Comparison of ENCODE assay signal across 19 cellular contexts in the genomic region with DNA sequence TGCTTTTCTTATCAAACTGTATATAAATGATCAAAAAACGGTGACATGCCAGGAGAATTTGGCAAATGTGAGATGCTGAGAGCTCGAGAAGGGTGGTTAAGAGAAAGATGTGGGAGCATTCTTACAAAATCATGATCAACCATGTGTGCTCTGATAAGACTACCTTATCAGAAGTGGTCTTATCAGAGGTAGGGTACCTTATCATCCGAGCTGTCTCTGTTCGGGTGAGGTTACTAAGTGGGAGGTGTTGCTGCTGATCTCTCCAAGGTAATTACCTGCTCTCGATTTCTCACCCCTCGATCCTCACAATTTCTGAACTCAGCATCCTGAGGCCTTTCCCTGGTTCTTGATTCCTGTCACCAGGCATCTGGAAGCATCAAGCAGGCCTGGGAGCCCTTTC.
DNase-seq lines count a peak whose midpoint lies in the region; ATAC-seq, FAIRE-seq and TF ChIP-seq lines count a peak whose summit lies in the region.
"Had no signal": no experiment of that assay in that cellular context is flagged by ENCODE, and none has a peak within 500 bp of the region (broad histone marks: within the 10 kb centered on the region; RNA-seq: fewer than 3 reads in every experiment).

No MANE protein-coding gene starts in this region.

- no peak overlapping the region for H4K8ac ChIP-seq in H1 (ENCODE audit: extremely low read depth, insufficient read depth, low read length)

- 72% methylated on average over 6 of the region's 6 CpGs; no CpG with 5 or more reads in 1 of the 2 experiments for WGBS in H1 (ENCODE audit: extremely low coverage in 1 of 2, insufficient coverage in 1 of 2, insufficient read length in 1 of 2, insufficient replicate concordance in 2 of 2, low coverage in 1 of 2, low lambda C conversion rate in 2 of 2, missing lambda C conversion rate in 1 of 2), 2 experiments

- TF ChIP-seq RAD21 in H1 (IDR thresholded peaks at IDR 0.05 in 1 of 2, conservative IDR thresholded peaks at IDR 0.05 in 1 of 2; ENCODE audit: low read depth in 2 of 2, low read length in 2 of 2): no peak

- no peak for FAIRE-seq in H1 (lab: Jason Lieb, UNC)
- FAIRE-seq in GM19239 (lab: Jason Lieb, UNC): no peak
- FAIRE-seq: G401.6, GM12891 had no signal

- H3K9me3 ChIP-seq in BLaER1 (no peaks in the 10 kb centered on the region), HUES6 (ENCODE audit: control insufficient read depth, insufficient read depth, low read depth, low read length) (no peaks in the 10 kb centered on the region), H1 (ENCODE audit: insufficient read depth in 2 of 2, low read depth in 1 of 2, low read length in 1 of 2) (no peaks in the 10 kb centered on the region), neutrophil (no peaks in the 10 kb centered on the region)
- H3K9me3 ChIP-seq: BLaER1 treated with 17β-estradiol and CSF1 and Interleukin-3, amounts not matched to agents 10 nM and 100 nM; HAP-1 had no signal

- peak overlapping the region; percentile 36 for H2BK120ac ChIP-seq in H1 (replicated peaks; ENCODE audit: low read depth, low read length)

- CTCF ChIA-PET in H1 (lab: Charles Lee; ENCODE audit: partially characterized antibody): no interaction called here

- TF ChIP-seq CTCF in H1 (IDR thresholded peaks at IDR 0.05; ENCODE audit: control extremely low read depth in 1 of 3, insufficient read depth in 1 of 3, low read depth in 1 of 3, low read length in 3 of 3): no peak
- TF ChIP-seq CTCF in neutrophil (IDR thresholded peaks at IDR 0.05): no peak

- no peaks in the 10 kb centered on the region for H3K36me3 ChIP-seq in BLaER1
- H3K36me3 ChIP-seq in HUES6 (ENCODE audit: control insufficient read depth, insufficient read depth, low read length): peaks cover 66% of the 10 kb centered on the region
- H3K36me3 ChIP-seq in H1 (ENCODE audit: control insufficient read depth in 2 of 4, insufficient read depth in 4 of 4, low read length in 3 of 4): peaks cover 0 to 49% (median 1%) of the 10 kb centered on the region in 4 experiments; a peak in 3 of 8 replicates
- H3K36me3 ChIP-seq in neutrophil: no peaks in the 10 kb centered on the region
- H3K36me3 ChIP-seq: BLaER1 treated with 17β-estradiol and CSF1 and Interleukin-3, amounts not matched to agents 10 nM and 100 nM; HAP-1 had no signal

- TF ChIP-seq POLR2A in H1 (IDR thresholded peaks at IDR 0.05; ENCODE audit: control extremely low read depth in 1 of 2, low read depth in 2 of 2, low read length in 2 of 2): no peak

- H3K4me3 ChIP-seq in BLaER1 (no peak overlapping the region), HUES6 (ENCODE audit: low read depth, low read length) (no peak overlapping the region), H1 (ENCODE audit: extremely low read depth in 1 of 4, insufficient read depth in 2 of 4, low read depth in 3 of 4, low read length in 4 of 4) (no peak overlapping the region), neutrophil (ENCODE audit: low read depth in 1 of 2, low read length in 1 of 2) (no peak overlapping the region)
- H3K4me3 ChIP-seq: BLaER1 treated with 17β-estradiol and CSF1 and Interleukin-3, amounts not matched to agents 10 nM and 100 nM; HAP-1 had no signal

- POLR2A ChIA-PET in H1 (lab: Charles Lee; ENCODE audit: partially characterized antibody): interaction anchor here (0.9 to 2.6 kb wide), 5 partner anchors 10 to 371 kb away, joined by 3 to 9 read pairs (median 3); no protein-coding TSS in a partner anchor

- H3K27ac ChIP-seq in BLaER1: no peak overlapping the region
- H3K27ac ChIP-seq in HUES6 (ENCODE audit: low read depth, low read length): no peak overlapping the region
- H3K27ac ChIP-seq in H1 (ENCODE audit: low read depth, low read length): no peak overlapping the region
- peak overlapping the region; percentile 82 for H3K27ac ChIP-seq in neutrophil

- peaks cover 2% of the 10 kb centered on the region; the same call in 1 of the 2 replicates for H3K79me1 ChIP-seq in H1 (ENCODE audit: low read depth, low read length)

- peak overlapping the region; percentile 69; the same call in 1 of the 2 replicates for H2BK12ac ChIP-seq in H1 (ENCODE audit: low read depth, low read length)

- peaks cover 0 to 6% of the 10 kb centered on the region in 2 experiments; a peak in 1 of 4 replicates for H3K79me2 ChIP-seq in H1 (ENCODE audit: control insufficient read depth in 1 of 2, insufficient read depth in 2 of 2, low read length in 2 of 2)

- no peak overlapping the region for H3K23ac ChIP-seq in H1 (ENCODE audit: insufficient read length)

- no peak overlapping the region for H4K5ac ChIP-seq in H1 (ENCODE audit: insufficient read length, low read depth, low read length)

- no peak overlapping the region for H3K4ac ChIP-seq in H1 (replicated peaks; ENCODE audit: insufficient read length, low read depth, low read length)

- no peak overlapping the region for H4K91ac ChIP-seq in H1 (replicated peaks; ENCODE audit: insufficient read length, low read length)

- H2AK5ac ChIP-seq in H1 (ENCODE audit: low read depth, low read length): no peak overlapping the region; the same call in 1 of the 2 replicates

- H3K23me2 ChIP-seq in H1 (ENCODE audit: low read depth, low read length): no peaks in the 10 kb centered on the region

- no peak overlapping the region; the same call in 1 of the 2 replicates for H2BK15ac ChIP-seq in H1 (ENCODE audit: low read length)

- no peak overlapping the region for H2AFZ ChIP-seq in H1 (ENCODE audit: low read length)

- H3K14ac ChIP-seq in H1 (ENCODE audit: insufficient read length): no peak overlapping the region

- no peaks in the 10 kb centered on the region for H4K20me1 ChIP-seq in BLaER1
- H4K20me1 ChIP-seq in H1 (replicated peaks in 1 of 2; ENCODE audit: control insufficient read depth in 1 of 2, insufficient read depth in 2 of 2, low read length in 2 of 2): no peaks in the 10 kb centered on the region
- H4K20me1 ChIP-seq: BLaER1 treated with 17β-estradiol and CSF1 and Interleukin-3, amounts not matched to agents 10 nM and 100 nM had no signal

- no peak overlapping the region for H3K56ac ChIP-seq in H1 (replicated peaks; ENCODE audit: insufficient read length, low read depth, low read length)

- H2BK5ac ChIP-seq in H1 (ENCODE audit: low read depth, low read length): no peak overlapping the region

- H3K27me3 ChIP-seq in BLaER1 (no peaks in the 10 kb centered on the region), HUES6 (ENCODE audit: control insufficient read depth, insufficient read depth, low read length) (peaks cover 3% of the 10 kb centered on the region; the same call in 1 of the 2 replicates), H1 (replicated peaks in 1 of 4; ENCODE audit: control insufficient read depth in 3 of 4, extremely low read depth in 1 of 4, insufficient read depth in 3 of 4, low read length in 3 of 4) (no peaks in the 10 kb centered on the region), neutrophil (no peaks in the 10 kb centered on the region)
- H3K27me3 ChIP-seq: BLaER1 treated with 17β-estradiol and CSF1 and Interleukin-3, amounts not matched to agents 10 nM and 100 nM had no signal

- H3K4me1 ChIP-seq in BLaER1: peaks cover 17% of the 10 kb centered on the region
- peaks cover 35% of the 10 kb centered on the region for H3K4me1 ChIP-seq in HUES6 (ENCODE audit: control insufficient read depth, insufficient read depth, low read length)
- H3K4me1 ChIP-seq in H1 (replicated peaks in 1 of 4; ENCODE audit: control insufficient read depth in 3 of 4, insufficient read depth in 4 of 4, low read length in 3 of 4): peaks cover 3 to 14% (median 7%) of the 10 kb centered on the region in 4 experiments; a peak in 5 of 7 replicates
- H3K4me1 ChIP-seq in neutrophil (ENCODE audit: control insufficient read depth in 1 of 2, insufficient read depth in 1 of 2, low read depth in 1 of 2, low read length in 1 of 2): peaks cover 42 to 55% of the 10 kb centered on the region in 2 experiments
- H3K4me1 ChIP-seq: HAP-1 had no signal

- no peak for DNase-seq in H1 (ENCODE audit: low read depth in 1 of 2, low spot score in 2 of 2)
- no peak for DNase-seq in GM19239 (ENCODE audit: insufficient read length, low spot score)
- DNase-seq in activated T-cell treated with anti-CD3 and anti-CD28 coated beads, Interleukin-2, amount 50 U/mL, for 48 hours: no peak
- DNase-seq: 8988T; AML-193; Calu3; CD4-positive, CD25-positive, alpha-beta regulatory T cell; EL; GOT3; IMR-90; KG1 had no signal

- ATAC-seq in HG03571 (IDR thresholded peaks at IDR 0.05; ENCODE audit: unreplicated experiment): no peak

- H2BK20ac ChIP-seq in H1 (ENCODE audit: low read length): no peak overlapping the region

- no peak overlapping the region for H3K18ac ChIP-seq in H1 (ENCODE audit: extremely low read depth, low read length)

- H3K4me2 ChIP-seq in BLaER1 (peak overlapping the region; percentile 35), H1 (ENCODE audit: insufficient read depth in 1 of 2, low read depth in 2 of 2, low read length in 2 of 2) (no peak overlapping the region)

- H3K9ac ChIP-seq in BLaER1 (no peak overlapping the region), HUES6 (ENCODE audit: low read length) (peak overlapping the region; percentile 61), H1 (replicated peaks in 1 of 4; ENCODE audit: extremely low read depth in 1 of 4, low read depth in 3 of 4, low read length in 3 of 4) (no peak overlapping the region)
- H3K9ac ChIP-seq: BLaER1 treated with 17β-estradiol and CSF1 and Interleukin-3, amounts not matched to agents 10 nM and 100 nM had no signal

- no peak for TF ChIP-seq EP300 in H1 (IDR thresholded peaks at IDR 0.05; ENCODE audit: borderline replicate concordance in 1 of 2, low read depth in 2 of 2, low read length in 2 of 2)

TF ChIP-seq in H1, 55 proteins besides CTCF, POLR2A, EP300 and RAD21:
- TF ChIP-seq SIX5 (IDR thresholded peaks at IDR 0.05; ENCODE audit: low read depth, low read length) (no peak), MAX (IDR thresholded peaks at IDR 0.05) (no peak), KDM1A (IDR thresholded peaks at IDR 0.05; ENCODE audit: borderline replicate concordance, low read length) (no peak), GTF2F1 (IDR thresholded peaks at IDR 0.05; ENCODE audit: borderline replicate concordance, low read depth, low read length) (no peak), TCF12 (IDR thresholded peaks at IDR 0.05; ENCODE audit: low read depth, low read length) (no peak), TEAD4 (IDR thresholded peaks at IDR 0.05; ENCODE audit: low read depth, low read length) (no peak), SUZ12 (IDR thresholded peaks at IDR 0.05; ENCODE audit: low read length) (no peak)
